14 cellular contexts compared by ENCODE assay signal in genomic region chr4:53905281-53905934, GRCh38.
DNase-seq lines count a peak whose midpoint lies in the region; ATAC-seq, FAIRE-seq and TF ChIP-seq lines count a peak whose summit lies in the region.
"Had no signal": no experiment of that assay in that cellular context is flagged by ENCODE, and none has a peak within 500 bp of the region (broad histone marks: within the 10 kb centered on the region; RNA-seq: fewer than 3 reads in every experiment).

No MANE protein-coding gene starts in this region.

- H3K27me3 Mint-ChIP-seq in stimulated activated memory B cell treated with anti-CD40 and anti-IgM and Interleukin-4, amounts not matched to agents 10 μg/mL and 1 μg/mL and 100 μg/mL, for 72 hours: peaks cover 64% of the 10 kb centered on the region

- H3K4me1 ChIP-seq in esophagus muscularis mucosa (peaks cover 15 to 21% (median 18%) of the 10 kb centered on the region in 4 donors), psoas muscle (peaks cover 19% of the 10 kb centered on the region)

- no peak overlapping the region for H3K27ac Mint-ChIP-seq in stimulated activated memory B cell treated with anti-CD40 and anti-IgM and Interleukin-4, amounts not matched to agents 10 μg/mL and 1 μg/mL and 100 μg/mL, for 72 hours
- H3K27ac Mint-ChIP-seq: activated CD4-positive, alpha-beta T cell treated with anti-CD3 and anti-CD28 coated beads, Interleukin-2, amount 10 ng/mL, durations not matched to agents 24 days and 14 days; T-cell had no signal

- H3K27me3 ChIP-seq in esophagus muscularis mucosa: peaks cover 0 to 93% (median 3%) of the 10 kb centered on the region in 4 donors
- H3K27me3 ChIP-seq in psoas muscle (ENCODE audit: insufficient read depth in 3 of 3, low read length in 2 of 3): peaks cover 0 to 21% (median 0%) of the 10 kb centered on the region in 3 donors

- WGBS in esophagus muscularis mucosa: 42% methylated on average over 7 of the region's 7 CpGs
- 46 to 53% (median 50%) methylated on average over 7 of the region's 7 CpGs for WGBS in psoas muscle, 3 donors

- intact Hi-C loops in esophagus muscularis mucosa (cut with DNase I) (loop anchor here (5.0 kb wide), 2 partner anchors 312 to 708 kb away; no protein-coding TSS in a partner anchor), psoas muscle (cut with DNase I) (loop anchor here (5.0 to 10.0 kb wide), 4 partner anchors 201 to 421 kb away; partner anchors contain the start of gene PDGFRA (in 1 of the 2))

- DNase-seq in AG10803 (ENCODE audit: low read depth): peak; percentile 42
- peak; percentile 86 for DNase-seq in NCI-H526 treated with DMSO at 0.1 percent for 48 hours (lab: John Stamatoyannopoulos, UW)
- DNase-seq in esophagus muscularis mucosa (ENCODE audit: extremely low spot score): peak; percentile 8
- no peak for DNase-seq in psoas muscle
- no peak for DNase-seq in NCI-H69 (lab: John Stamatoyannopoulos, UW)
- no peak for DNase-seq in GM12891 (ENCODE audit: insufficient read length, low spot score)
- no peak for DNase-seq in effector CD8-positive, alpha-beta T cell (lab: John Stamatoyannopoulos, UW)
- DNase-seq: stimulated activated CD4-positive, alpha-beta T cell treated with anti-CD3 and anti-CD28 coated beads, Interleukin-12 subunit alpha, Interleukin-12 subunit beta, amount 100 ng/mL, for 4 hours; T-cell had no signal

- H3K4me3 Mint-ChIP-seq in stimulated activated memory B cell treated with anti-CD40 and anti-IgM and Interleukin-4, amounts not matched to agents 10 μg/mL and 1 μg/mL and 100 μg/mL, for 72 hours: no peak overlapping the region

- peaks cover 5% of the 10 kb centered on the region for H3K4me1 Mint-ChIP-seq in stimulated activated memory B cell treated with anti-CD40 and anti-IgM and Interleukin-4, amounts not matched to agents 10 μg/mL and 1 μg/mL and 100 μg/mL, for 72 hours

- FAIRE-seq in GM12891 (lab: Jason Lieb, UNC): no peak
- FAIRE-seq: endometrium had no signal

- H3K36me3 ChIP-seq in esophagus muscularis mucosa (no peaks in the 10 kb centered on the region), psoas muscle (ENCODE audit: insufficient read depth in 1 of 2, low read depth in 1 of 2) (no peaks in the 10 kb centered on the region)
- H3K36me3 ChIP-seq: heart left ventricle had no signal

- TF ChIP-seq CTCF in AG10803 (conservative IDR thresholded peaks at IDR 0.05; ENCODE audit: low read length): no peak
- no peak for TF ChIP-seq CTCF in esophagus muscularis mucosa (IDR thresholded peaks at IDR 0.05)
- no peak for TF ChIP-seq CTCF in psoas muscle (IDR thresholded peaks at IDR 0.05)

- no peak for TF ChIP-seq EP300 in esophagus muscularis mucosa (IDR thresholded peaks at IDR 0.05)

- no peak for ATAC-seq in psoas muscle
- ATAC-seq in stimulated activated memory B cell treated with anti-CD40 and anti-IgM and Interleukin-4, amounts not matched to agents 10 μg/mL and 1 μg/mL and 100 μg/mL, for 72 hours: no peak
- ATAC-seq: T-cell had no signal

- H3K9me3 Mint-ChIP-seq in stimulated activated memory B cell treated with anti-CD40 and anti-IgM and Interleukin-4, amounts not matched to agents 10 μg/mL and 1 μg/mL and 100 μg/mL, for 72 hours: no peaks in the 10 kb centered on the region
- H3K9me3 Mint-ChIP-seq: activated CD4-positive, alpha-beta T cell treated with anti-CD3 and anti-CD28 coated beads, Interleukin-2, amount 10 ng/mL, durations not matched to agents 24 days and 14 days; T-cell had no signal

- no peak for TF ChIP-seq POLR2A in esophagus muscularis mucosa (IDR thresholded peaks at IDR 0.05; ENCODE audit: low read depth)
- no peak for TF ChIP-seq POLR2A in GM12891 (IDR thresholded peaks at IDR 0.05; ENCODE audit: low read depth, low read length)

- no peaks in the 10 kb centered on the region for H3K9me3 ChIP-seq in esophagus muscularis mucosa
- no peaks in the 10 kb centered on the region for H3K9me3 ChIP-seq in psoas muscle
- H3K9me3 ChIP-seq: heart left ventricle had no signal

- no peaks in the 10 kb centered on the region for H3K36me3 Mint-ChIP-seq in stimulated activated memory B cell treated with anti-CD40 and anti-IgM and Interleukin-4, amounts not matched to agents 10 μg/mL and 1 μg/mL and 100 μg/mL, for 72 hours
- H3K36me3 Mint-ChIP-seq: T-cell had no signal

- H3K27ac ChIP-seq in esophagus muscularis mucosa (replicated peaks in 1 of 4): peak overlapping the region in 2 of 4 donors; percentile 11 to 51
- H3K27ac ChIP-seq in psoas muscle: no peak overlapping the region

- H3K4me3 ChIP-seq in AG10803 (ENCODE audit: low read length) (peak overlapping the region; percentile 61), esophagus muscularis mucosa (peak overlapping the region in 1 of 4 donors; percentile 40), psoas muscle (peak overlapping the region; percentile 29)
- H3K4me3 ChIP-seq: GM12878 had no signal

TF ChIP-seq in GM12891, 5 proteins besides CTCF, POLR2A, EP300 and RAD21:
- TF ChIP-seq TAF1 (IDR thresholded peaks at IDR 0.05; ENCODE audit: low read depth, low read length): no peak
- TF ChIP-seq POLR2AphosphoS5 (IDR thresholded peaks at IDR 0.05; ENCODE audit: low read depth, low read length): no peak
- TF ChIP-seq POU2F2 (IDR thresholded peaks at IDR 0.05; ENCODE audit: low read depth, low read length): no peak
- TF ChIP-seq PAX5 (IDR thresholded peaks at IDR 0.05; ENCODE audit: insufficient read depth, low read length, severe bottlenecking): no peak
- TF ChIP-seq SPI1 (IDR thresholded peaks at IDR 0.05; ENCODE audit: low read depth, low read length): no peak

Comparison
In these comparisons a context has a peak if more than half of its experiments do, and no peak if none do; other contexts are left out.
1. DNase-seq: peak in AG10803 (single experiment), NCI-H526 treated with DMSO at 0.1 percent for 48 hours (single experiment) and esophagus muscularis mucosa (single experiment); none in psoas muscle (0 of 2), NCI-H69 (single experiment), GM12891 (single experiment) and effector CD8-positive, alpha-beta T cell (single experiment).